Comparison of ENCODE assay signal across 17 cellular contexts in the genomic region with DNA sequence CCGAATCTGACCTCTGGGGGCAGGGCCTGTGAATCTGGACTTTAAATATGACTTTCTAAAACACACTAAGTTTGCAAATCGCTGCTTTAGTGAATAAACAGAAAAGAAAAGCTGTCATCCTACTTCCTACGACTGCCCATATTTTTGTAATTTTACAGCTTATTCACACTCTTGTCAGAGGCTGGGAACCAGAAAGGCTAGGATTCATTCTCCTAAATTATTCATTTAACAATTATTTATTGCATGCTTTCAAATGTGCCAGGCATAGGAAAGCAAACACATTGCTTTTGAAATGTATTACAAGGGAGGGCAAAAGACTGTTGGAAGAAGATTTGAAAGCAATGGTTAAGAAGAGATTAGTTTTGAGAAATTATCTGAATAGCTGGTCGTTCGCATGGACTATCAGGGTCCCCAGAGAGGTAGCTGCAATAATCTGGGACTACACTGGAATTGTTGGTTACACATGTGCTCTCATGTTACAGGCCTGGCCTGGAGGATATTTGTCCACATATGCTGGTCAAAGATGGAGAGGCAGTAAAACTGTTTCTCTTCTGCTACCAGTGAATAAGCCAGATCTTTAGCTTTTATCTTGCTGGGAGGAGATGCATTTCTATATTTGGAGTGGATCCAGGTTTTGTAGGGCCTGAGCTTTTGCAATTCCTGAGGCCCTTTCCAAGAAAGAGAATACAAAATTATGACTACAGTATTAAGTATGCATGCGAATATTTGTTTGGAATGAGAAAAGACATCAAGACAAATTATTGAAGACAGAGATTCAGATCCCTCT. TPM values are rescaled to one million over a fixed set of nuclear protein-coding genes. Genes with fewer than 3 reads are reported as not detected.
DNase-seq lines count a peak whose midpoint lies in the region; TF ChIP-seq lines count a peak whose summit lies in the region.
"Had no signal": no experiment of that assay in that cellular context is flagged by ENCODE, and none has a peak within 500 bp of the region (broad histone marks: within the 10 kb centered on the region; RNA-seq: fewer than 3 reads in every experiment).

No MANE protein-coding gene starts in this region.

- H3K36me3 ChIP-seq in fibroblast of lung (ENCODE audit: control insufficient read depth, insufficient read depth, low read length): no peaks in the 10 kb centered on the region
- H3K36me3 ChIP-seq: ovary had no signal

- no peak for TF ChIP-seq CTCF in AG10803 (conservative IDR thresholded peaks at IDR 0.05; ENCODE audit: low read length)
- TF ChIP-seq CTCF in fibroblast of lung (conservative IDR thresholded peaks at IDR 0.05 in 1 of 2, IDR thresholded peaks at IDR 0.05 in 1 of 2; ENCODE audit: low read depth in 1 of 2, low read length in 2 of 2): no peak
- no peak for TF ChIP-seq CTCF in nephron progenitor cell (IDR thresholded peaks at IDR 0.05)

- H3K9me3 Mint-ChIP-seq in nephron progenitor cell: no peaks in the 10 kb centered on the region
- H3K9me3 Mint-ChIP-seq: activated CD4-positive, alpha-beta T cell treated with anti-CD3 and anti-CD28 coated beads, Interleukin-2, amount 10 ng/mL, durations not matched to agents 7 days and 5 days; CD4-positive, CD25-positive, alpha-beta regulatory T cell; dendritic cell treated with granulocyte-macrophage colony-stimulating factor and Interleukin-4, amounts not matched to agents 40 ng/mL and 50 ng/mL, for 4 days; stimulated activated naive CD8-positive, alpha-beta T cell treated with anti-CD3 and anti-CD28 coated beads, Interleukin-15, Interleukin-2, amounts not matched to agents 100 ng/mL and 50 ng/mL, for 24 hours; T-helper 1 cell treated with Interleukin-12 subunit alpha and Interleukin-12 subunit beta and Interleukin-4 antibody, amounts not matched to agents 30 μg/mL and 1 μg/mL, for 36 hours had no signal

- H3K27me3 Mint-ChIP-seq in nephron progenitor cell (ENCODE audit: low read depth, poor library complexity): peaks cover 8% of the 10 kb centered on the region
- H3K27me3 Mint-ChIP-seq: activated CD4-positive, alpha-beta T cell treated with anti-CD3 and anti-CD28 coated beads, Interleukin-2, amount 10 ng/mL, durations not matched to agents 7 days and 5 days; dendritic cell treated with granulocyte-macrophage colony-stimulating factor and Interleukin-4, amounts not matched to agents 40 ng/mL and 50 ng/mL, for 4 days had no signal

- H3K27ac Mint-ChIP-seq in nephron progenitor cell: peak overlapping the region; percentile 60
- H3K27ac Mint-ChIP-seq: activated CD4-positive, alpha-beta T cell treated with anti-CD3 and anti-CD28 coated beads, Interleukin-2, amount 10 ng/mL, durations not matched to agents 7 days and 5 days; CD4-positive, CD25-positive, alpha-beta regulatory T cell; dendritic cell treated with granulocyte-macrophage colony-stimulating factor and Interleukin-4, amounts not matched to agents 40 ng/mL and 50 ng/mL, for 4 days; stimulated activated naive CD8-positive, alpha-beta T cell treated with anti-CD3 and anti-CD28 coated beads, Interleukin-15, Interleukin-2, amounts not matched to agents 100 ng/mL and 50 ng/mL, for 24 hours; T-helper 1 cell treated with Interleukin-12 subunit alpha and Interleukin-12 subunit beta and Interleukin-4 antibody, amounts not matched to agents 30 μg/mL and 1 μg/mL, for 36 hours had no signal

- peak overlapping the region; percentile 15 for H3K27ac ChIP-seq in fibroblast of lung (ENCODE audit: insufficient read depth, low read length)

- no peak overlapping the region for H3K9ac ChIP-seq in fibroblast of lung (ENCODE audit: insufficient read depth, low read length)

- H3K79me2 ChIP-seq in fibroblast of lung (ENCODE audit: control insufficient read depth, insufficient read depth, low read length): no peaks in the 10 kb centered on the region

- H3K9me3 ChIP-seq in fibroblast of lung (ENCODE audit: control insufficient read depth, insufficient read depth, low read depth, low read length): no peaks in the 10 kb centered on the region
- H3K9me3 ChIP-seq: ovary had no signal

- DNase-seq in AG10803 (ENCODE audit: low read depth) (peak; percentile 89), NCI-H226 (peak; percentile 69), fibroblast of lung (ENCODE audit: low read depth in 2 of 2) (peak; percentile 67 to 94), nephron progenitor cell (no peak), NCI-H2029 treated with DMSO at 0.1 percent for 48 hours (lab: John Stamatoyannopoulos, UW) (no peak), NCI-H1048 (lab: John Stamatoyannopoulos, UW) (no peak), NCI-H2171 (lab: John Stamatoyannopoulos, UW) (no peak)
- no peak for DNase-seq in activated CD4-positive, alpha-beta T cell treated with anti-CD3 and anti-CD28 coated beads for 1 hour
- DNase-seq: activated CD4-positive, alpha-beta T cell treated with anti-CD3 and anti-CD28 coated beads, Interleukin-2, amount 10 ng/mL, durations not matched to agents 7 days and 5 days; CD4-positive, CD25-positive, alpha-beta regulatory T cell; glutamatergic neuron; NCI-H2171 treated with DMSO at 0.1 percent for 48 hours; ovary; stimulated activated CD4-positive, alpha-beta T cell treated with anti-CD3 and anti-CD28 coated beads, Interleukin-4, amount 100 ng/mL, for 1 hour had no signal

- peaks cover 27% of the 10 kb centered on the region for H3K4me1 Mint-ChIP-seq in nephron progenitor cell
- H3K4me1 Mint-ChIP-seq: activated CD4-positive, alpha-beta T cell treated with anti-CD3 and anti-CD28 coated beads, Interleukin-2, amount 10 ng/mL, durations not matched to agents 7 days and 5 days had no signal

- no peaks in the 10 kb centered on the region for H4K20me1 ChIP-seq in fibroblast of lung (ENCODE audit: control insufficient read depth, extremely low read depth, insufficient read depth, low read length)

- H3K4me2 ChIP-seq in fibroblast of lung (ENCODE audit: extremely low read depth, insufficient read depth, low read length): peak overlapping the region; percentile 51

- no peaks in the 10 kb centered on the region for H3K27me3 ChIP-seq in fibroblast of lung (ENCODE audit: control insufficient read depth, insufficient read depth, low read length)
- H3K27me3 ChIP-seq: ovary had no signal

- H3K36me3 Mint-ChIP-seq in nephron progenitor cell (ENCODE audit: low read depth): no peaks in the 10 kb centered on the region
- H3K36me3 Mint-ChIP-seq: CD4-positive, CD25-positive, alpha-beta regulatory T cell had no signal

- H2AFZ ChIP-seq in fibroblast of lung (ENCODE audit: low read length): peak overlapping the region; percentile 11

- H3K4me3 ChIP-seq in AG10803 (ENCODE audit: low read length) (no peak overlapping the region), fibroblast of lung (replicated peaks in 1 of 4; ENCODE audit: control extremely low read depth in 1 of 4, insufficient read depth in 1 of 4, low read depth in 3 of 4, low read length in 4 of 4) (no peak overlapping the region)
- H3K4me3 ChIP-seq: ovary had no signal

- peak overlapping the region; percentile 19 for H3K4me3 Mint-ChIP-seq in nephron progenitor cell
- H3K4me3 Mint-ChIP-seq: activated CD4-positive, alpha-beta T cell treated with anti-CD3 and anti-CD28 coated beads, Interleukin-2, amount 10 ng/mL, durations not matched to agents 7 days and 5 days; CD4-positive, CD25-positive, alpha-beta regulatory T cell; dendritic cell treated with granulocyte-macrophage colony-stimulating factor and Interleukin-4, amounts not matched to agents 40 ng/mL and 50 ng/mL, for 4 days; stimulated activated naive CD8-positive, alpha-beta T cell treated with anti-CD3 and anti-CD28 coated beads, Interleukin-15, Interleukin-2, amounts not matched to agents 100 ng/mL and 50 ng/mL, for 24 hours; T-helper 1 cell treated with Interleukin-12 subunit alpha and Interleukin-12 subunit beta and Interleukin-4 antibody, amounts not matched to agents 30 μg/mL and 1 μg/mL, for 36 hours had no signal

- peaks cover 10% of the 10 kb centered on the region for H3K4me1 ChIP-seq in fibroblast of lung (ENCODE audit: control insufficient read depth, extremely low read depth, insufficient read depth, low read length)

RNA-seq across cellular contexts. Expression of a gene that starts 29.6 kb away (rescaled TPM):
- 138 and 146 TPM in 2 replicates for total RNA-seq in fibroblast of lung
- polyA plus RNA-seq in fibroblast of lung: 123 and 168 TPM in 2 replicates
- polyA plus RNA-seq in fibroblast of lung (2012): 175 and 228 TPM in 2 replicates
- polyA minus RNA-seq in fibroblast of lung (ENCODE audit: low replicate concordance): 9.9 and 11.0 TPM in 2 replicates

RNA-seq across cellular contexts. Expression of a gene that starts 46.0 kb away (rescaled TPM):
- total RNA-seq in fibroblast of lung: 35.4 and 40.5 TPM in 2 replicates
- 39.2 and 54.1 TPM in 2 replicates for polyA plus RNA-seq in fibroblast of lung
- polyA plus RNA-seq in fibroblast of lung (2012): 24.0 and 33.7 TPM in 2 replicates
- 12.1 and 14.3 TPM in 2 replicates for polyA minus RNA-seq in fibroblast of lung (ENCODE audit: low replicate concordance)

Comparison
In these comparisons a context has a peak if more than half of its experiments do, and no peak if none do; other contexts are left out.
1. DNase-seq: peak in AG10803 (single experiment), NCI-H226 (single experiment) and fibroblast of lung (2 of 2); none in nephron progenitor cell (single experiment), NCI-H2029 treated with DMSO at 0.1 percent for 48 hours (single experiment), NCI-H1048 (single experiment), NCI-H2171 (single experiment) and activated CD4-positive, alpha-beta T cell treated with anti-CD3 and anti-CD28 coated beads for 1 hour (single experiment).